In genomic region chr2:172693037-172693436, GRCh38 we compare ENCODE assay signal across 9 cellular contexts. TPM values are rescaled to one million over a fixed set of nuclear protein-coding genes. Genes with fewer than 3 reads are reported as not detected.
DNase-seq lines count a peak whose midpoint lies in the region; ATAC-seq and TF ChIP-seq lines count a peak whose summit lies in the region.
"Had no signal": no experiment of that assay in that cellular context is flagged by ENCODE, and none has a peak within 500 bp of the region (broad histone marks: within the 10 kb centered on the region; RNA-seq: fewer than 3 reads in every experiment).

No MANE protein-coding gene starts in this region.

- no CpG with 5 or more reads among the region's 3 CpGs for WGBS in neuronal stem cell (ENCODE audit: extremely low coverage in 2 of 2, insufficient read length in 2 of 2, insufficient replicate concordance in 1 of 2), 2 donors

- no peaks in the 10 kb centered on the region for H3K27me3 Mint-ChIP-seq in nephron progenitor cell (ENCODE audit: low read depth, poor library complexity)
- H3K27me3 Mint-ChIP-seq: brain had no signal

- no peak overlapping the region for H3K23ac ChIP-seq in neuronal stem cell (ENCODE audit: low read depth, low read length, poor library complexity)

- no peak for TF ChIP-seq CTCF in HEK293 (tag by site-specific recombination; IDR thresholded peaks at IDR 0.05)
- TF ChIP-seq CTCF in fibroblast of villous mesenchyme (IDR thresholded peaks at IDR 0.05; ENCODE audit: insufficient read depth, low read depth, low read length): no peak
- no peak for TF ChIP-seq CTCF in nephron progenitor cell (IDR thresholded peaks at IDR 0.05)

- H3K9ac ChIP-seq in neuronal stem cell (ENCODE audit: low read depth, low read length, poor library complexity): no peak overlapping the region

- peaks cover 19% of the 10 kb centered on the region for H3K36me3 Mint-ChIP-seq in nephron progenitor cell (ENCODE audit: low read depth)
- H3K36me3 Mint-ChIP-seq: brain had no signal

- H2BK5ac ChIP-seq in neuronal stem cell (ENCODE audit: low read length): no peak overlapping the region

- no peak overlapping the region for H3K4me2 ChIP-seq in neuronal stem cell (ENCODE audit: insufficient read depth, low read length, poor library complexity, severe bottlenecking)

- H3K14ac ChIP-seq in neuronal stem cell (ENCODE audit: low read length): no peak overlapping the region

- CTCF ChIA-PET in HEK293 (lab: Yijun Ruan, JAX): interaction anchor here (0.9 kb wide), 2 partner anchors 33 to 117 kb away, joined by 3 read pairs; no protein-coding TSS in a partner anchor

- no peaks in the 10 kb centered on the region for H3K9me3 ChIP-seq in HEK293 (ENCODE audit: control insufficient read depth, insufficient read depth, low read depth, low read length)
- H3K9me3 ChIP-seq in neuronal stem cell (replicated peaks in 1 of 2; ENCODE audit: control insufficient read depth in 2 of 2, insufficient read depth in 1 of 2, low read depth in 1 of 2, low read length in 2 of 2): no peaks in the 10 kb centered on the region

- H3K27ac ChIP-seq in HEK293 (ENCODE audit: extremely low read depth, low read depth, low read length) (no peak overlapping the region), neuronal stem cell (replicated peaks; ENCODE audit: low read length) (no peak overlapping the region)

- H3K4me3 ChIP-seq in HEK293 (ENCODE audit: low read depth, low read length) (no peak overlapping the region), fibroblast of villous mesenchyme (ENCODE audit: low read depth, low read length) (no peak overlapping the region), neuronal stem cell (ENCODE audit: low read length in 2 of 2) (no peak overlapping the region)

- no peak overlapping the region for H2AFZ ChIP-seq in neuronal stem cell (ENCODE audit: low read length)

- H4K8ac ChIP-seq in neuronal stem cell (ENCODE audit: low read depth, low read length): no peak overlapping the region

- no peak overlapping the region for H2BK15ac ChIP-seq in neuronal stem cell (ENCODE audit: low read length)

- H3K79me1 ChIP-seq in neuronal stem cell (ENCODE audit: low read depth, low read length): no peaks in the 10 kb centered on the region

- no peak overlapping the region for H3K18ac ChIP-seq in neuronal stem cell (ENCODE audit: low read length)

- H3K4ac ChIP-seq in neuronal stem cell (ENCODE audit: low read length): no peak overlapping the region

- peaks cover 24% of the 10 kb centered on the region for H3K9me3 Mint-ChIP-seq in nephron progenitor cell

- H4K91ac ChIP-seq in neuronal stem cell (ENCODE audit: low read depth, low read length, poor library complexity): no peak overlapping the region

- no peak for ATAC-seq in GM19328 (IDR thresholded peaks at IDR 0.05; ENCODE audit: unreplicated experiment)

- POLR2A ChIA-PET in HEK293 (lab: Yijun Ruan, JAX): interaction anchor here (0.5 to 1.4 kb wide), 2 partner anchors 9 to 251 kb away, joined by 3 to 4 read pairs; no protein-coding TSS in a partner anchor

- H2BK120ac ChIP-seq in neuronal stem cell (ENCODE audit: low read depth, low read length): no peak overlapping the region

- H3K4me1 Mint-ChIP-seq in nephron progenitor cell: peaks cover 7% of the 10 kb centered on the region
- H3K4me1 Mint-ChIP-seq: brain had no signal

- no peaks in the 10 kb centered on the region for H3K27me3 ChIP-seq in neuronal stem cell (ENCODE audit: control insufficient read depth in 3 of 3, insufficient read depth in 3 of 3, low read depth in 1 of 3, low read length in 3 of 3)

- in situ Hi-C loops in ACHN (cut with HindIII; ENCODE audit: low pct_ligation_motif_present, low pct_unique_long_range_greater_than_20kb, low sequenced_read_pairs): no loop called here

- H2AK5ac ChIP-seq in neuronal stem cell (ENCODE audit: low read depth, low read length): no peak overlapping the region

- H3K4me3 Mint-ChIP-seq in nephron progenitor cell: no peak overlapping the region
- H3K4me3 Mint-ChIP-seq: brain had no signal

- H3K4me1 ChIP-seq in HEK293 (ENCODE audit: control insufficient read depth, insufficient read depth, low read length) (peaks cover 8% of the 10 kb centered on the region), neuronal stem cell (ENCODE audit: control insufficient read depth in 2 of 2, insufficient read depth in 1 of 2, low read depth in 1 of 2, low read length in 2 of 2) (no peaks in the 10 kb centered on the region)

- H3K27ac Mint-ChIP-seq in nephron progenitor cell: no peak overlapping the region

- DNase-seq in ACHN (peak; percentile 97), fibroblast of villous mesenchyme (ENCODE audit: low read depth) (peak; percentile 99), neuronal stem cell (ENCODE audit: low spot score) (no peak), nephron progenitor cell (no peak)
- peak; percentile 68 for DNase-seq in activated CD4-positive, alpha-beta T cell treated with anti-CD3 and anti-CD28 coated beads for 48 hours
- peak; percentile 34 for DNase-seq in stimulated activated CD4-positive, alpha-beta T cell treated with anti-CD3 and anti-CD28 coated beads, Interleukin-12 subunit alpha, Interleukin-12 subunit beta, amount 100 ng/mL, for 4 hours

- H3K36me3 ChIP-seq in HEK293 (ENCODE audit: control insufficient read depth in 2 of 2, insufficient read depth in 1 of 2, low read length in 2 of 2) (no peaks in the 10 kb centered on the region), neuronal stem cell (replicated peaks in 1 of 2; ENCODE audit: control insufficient read depth in 2 of 2, insufficient read depth in 2 of 2, low read length in 2 of 2) (no peaks in the 10 kb centered on the region)

- no peak overlapping the region for H2BK12ac ChIP-seq in neuronal stem cell (ENCODE audit: low read length)

TF ChIP-seq in HEK293, 187 proteins besides CTCF, POLR2A, EP300 and RAD21 (continues in another document):
- TF ChIP-seq ZNF366 (tag by site-specific recombination; conservative IDR thresholded peaks at IDR 0.05) (peak; percentile 86), ZBTB20 (tag by site-specific recombination; IDR thresholded peaks at IDR 0.05) (peak; percentile 48; the same call in 1 of the 2 replicates), PATZ1 (tag by site-specific recombination; IDR thresholded peaks at IDR 0.05) (0 out of 2 replicates have a peak, but pooled peaks have one; percentile 42), ZNF692 (tag by site-specific recombination; IDR thresholded peaks at IDR 0.05) (peak; percentile 45; the same call in 1 of the 2 replicates), ZNF639 (tag by site-specific recombination; IDR thresholded peaks at IDR 0.05) (peak; percentile 75; the same call in 1 of the 2 replicates), ZNF184 (tag by site-specific recombination; IDR thresholded peaks at IDR 0.05) (peak; percentile 77; the same call in 1 of the 2 replicates), ZNF324 (tag by site-specific recombination; IDR thresholded peaks at IDR 0.05) (peak; percentile 61; the same call in 1 of the 2 replicates), ZEB2 (tag by site-specific recombination; IDR thresholded peaks at IDR 0.05) (peak; percentile 77), ZNF24 (tag by site-specific recombination; IDR thresholded peaks at IDR 0.05) (peak; percentile 73; the same call in 1 of the 2 replicates), ZNF510 (tag by site-specific recombination; IDR thresholded peaks at IDR 0.05; ENCODE audit: insufficient replicate concordance) (no peak), ZNF37A (tag by site-specific recombination; IDR thresholded peaks at IDR 0.05) (no peak)

RNA-seq across cellular contexts. Expression of gene RAPGEF4, which starts 42.6 kb away (rescaled TPM):
- total RNA-seq in fibroblast of villous mesenchyme: 1.3 and 2.6 TPM in 2 replicates
- polyA plus RNA-seq in neuronal stem cell (2013, experiment 1 of 2): 0.40 TPM
- polyA plus RNA-seq in neuronal stem cell (2013, experiment 2 of 2): 0.18 TPM

Comparison
In these comparisons a context has a peak if more than half of its experiments do, and no peak if none do; other contexts are left out.
1. DNase-seq: peak in ACHN (single experiment), activated CD4-positive, alpha-beta T cell treated with anti-CD3 and anti-CD28 coated beads for 48 hours (single experiment), fibroblast of villous mesenchyme (single experiment) and stimulated activated CD4-positive, alpha-beta T cell treated with anti-CD3 and anti-CD28 coated beads, Interleukin-12 subunit alpha, Interleukin-12 subunit beta, amount 100 ng/mL, for 4 hours (single experiment); none in neuronal stem cell (single experiment) and nephron progenitor cell (single experiment).